ENCODE assay signal across 1 cellular context in genomic region chr16:11585460-11586374, GRCh38.
TF ChIP-seq lines count a peak whose summit lies in the region.

No MANE protein-coding gene starts in this region.

TF ChIP-seq in HepG2, 621 proteins besides CTCF, POLR2A, EP300 and RAD21 (continued from another document and continues in another):
- TF ChIP-seq KAT8 (CRISPR knock-in tag; IDR thresholded peaks at IDR 0.05): peak; percentile 33; the same call in 1 of the 2 replicates
- no peak for TF ChIP-seq PCBP2 (optimal IDR thresholded peaks at IDR 0.05; ENCODE audit: low read depth, low read length, poor library complexity, severe bottlenecking)
- TF ChIP-seq ZNF318 (CRISPR knock-in tag; IDR thresholded peaks at IDR 0.05): no peak
- no peak for TF ChIP-seq SUZ12 (IDR thresholded peaks at IDR 0.05; ENCODE audit: low read depth, low read length)
- peak; percentile 67 for TF ChIP-seq ZNF232 (CRISPR knock-in tag; IDR thresholded peaks at IDR 0.05; ENCODE audit: borderline replicate concordance)
- no peak for TF ChIP-seq JUN (CRISPR knock-in tag; IDR thresholded peaks at IDR 0.05)
- no peak for TF ChIP-seq ZNF639 (CRISPR knock-in tag; conservative IDR thresholded peaks at IDR 0.05)
- TF ChIP-seq HOXA9 (CRISPR knock-in tag; IDR thresholded peaks at IDR 0.05; ENCODE audit: borderline replicate concordance): no peak
- TF ChIP-seq ZNF160 (CRISPR knock-in tag; IDR thresholded peaks at IDR 0.05): 0 out of 2 replicates have a peak, but pooled peaks have one; percentile 75
- TF ChIP-seq TBX2 (CRISPR knock-in tag; IDR thresholded peaks at IDR 0.05; ENCODE audit: borderline replicate concordance): peak; percentile 66; the same call in 1 of the 2 replicates
- peak; percentile 97 for TF ChIP-seq ZNF280B (CRISPR knock-in tag; IDR thresholded peaks at IDR 0.05; ENCODE audit: borderline replicate concordance)
- no peak for TF ChIP-seq SMC3 (IDR thresholded peaks at IDR 0.05; ENCODE audit: low read length)
- TF ChIP-seq CENPX (CRISPR knock-in tag; IDR thresholded peaks at IDR 0.05): no peak
- TF ChIP-seq DZIP1 (CRISPR knock-in tag; IDR thresholded peaks at IDR 0.05): peak; percentile 90
- 0 out of 2 replicates have a peak, but pooled peaks have one; percentile 42 for TF ChIP-seq ZNF331 (CRISPR knock-in tag; IDR thresholded peaks at IDR 0.05)
- no peak for TF ChIP-seq ZMAT5 (CRISPR knock-in tag; IDR thresholded peaks at IDR 0.05; ENCODE audit: borderline replicate concordance, low read depth)
- peak; percentile 61 for TF ChIP-seq MED8 (CRISPR knock-in tag; IDR thresholded peaks at IDR 0.05; ENCODE audit: insufficient replicate concordance)
- TF ChIP-seq ZNF225 (CRISPR knock-in tag; IDR thresholded peaks at IDR 0.05): peak; percentile 89
- TF ChIP-seq ZNF563 (CRISPR knock-in tag; IDR thresholded peaks at IDR 0.05): no peak; the same call in 1 of the 2 replicates
- TF ChIP-seq TMF1 (CRISPR knock-in tag; IDR thresholded peaks at IDR 0.05; ENCODE audit: low read depth): no peak
- no peak for TF ChIP-seq ZNF44 (CRISPR knock-in tag; IDR thresholded peaks at IDR 0.05)
- peak; percentile 38; the same call in 1 of the 2 replicates for TF ChIP-seq HNF4A (CRISPR knock-in tag; IDR thresholded peaks at IDR 0.05)
- no peak for TF ChIP-seq PHF21A (CRISPR knock-in tag; IDR thresholded peaks at IDR 0.05)
- TF ChIP-seq ZNF770 (CRISPR knock-in tag; IDR thresholded peaks at IDR 0.05): 0 out of 2 replicates have a peak, but pooled peaks have one; percentile 19
- TF ChIP-seq SP1 (IDR thresholded peaks at IDR 0.05): no peak
- TF ChIP-seq SP1 (CRISPR knock-in tag; IDR thresholded peaks at IDR 0.05): no peak
- TF ChIP-seq SYNCRIP (IDR thresholded peaks at IDR 0.05; ENCODE audit: insufficient read depth, low read depth, low read length): no peak
- peak; percentile 59; the same call in 1 of the 2 replicates for TF ChIP-seq ZNF230 (CRISPR knock-in tag; IDR thresholded peaks at IDR 0.05)
- TF ChIP-seq TEAD3 (CRISPR knock-in tag; optimal IDR thresholded peaks at IDR 0.05; ENCODE audit: borderline replicate concordance): no peak
- TF ChIP-seq ZNF235 (CRISPR knock-in tag; IDR thresholded peaks at IDR 0.05; ENCODE audit: borderline replicate concordance): peak; percentile 76; the same call in 1 of the 2 replicates
- TF ChIP-seq SP5 (CRISPR knock-in tag; IDR thresholded peaks at IDR 0.05; ENCODE audit: borderline replicate concordance, low read depth): no peak
- no peak for TF ChIP-seq TOPORS (CRISPR knock-in tag; IDR thresholded peaks at IDR 0.05)
- TF ChIP-seq ZNF432 (CRISPR knock-in tag; IDR thresholded peaks at IDR 0.05; ENCODE audit: borderline replicate concordance): no peak
- TF ChIP-seq SIX4 (CRISPR knock-in tag; IDR thresholded peaks at IDR 0.05): 0 out of 2 replicates have a peak, but pooled peaks have one; percentile 48
- no peak for TF ChIP-seq FLYWCH1 (CRISPR knock-in tag; IDR thresholded peaks at IDR 0.05)
- TF ChIP-seq IRF2 (CRISPR knock-in tag; IDR thresholded peaks at IDR 0.05): peak; percentile 53
- no peak for TF ChIP-seq ARID3A (IDR thresholded peaks at IDR 0.05; ENCODE audit: low read depth, low read length)
- 0 out of 2 replicates have a peak, but pooled peaks have one; percentile 27 for TF ChIP-seq NKX3-1 (CRISPR knock-in tag; IDR thresholded peaks at IDR 0.05)
- no peak for TF ChIP-seq NR2C2 (CRISPR knock-in tag; IDR thresholded peaks at IDR 0.05; ENCODE audit: borderline replicate concordance)
- no peak for TF ChIP-seq ZBTB21 (CRISPR knock-in tag; IDR thresholded peaks at IDR 0.05)
